In genomic region chr18:78720456-78721250, GRCh38 we compare ENCODE assay signal across 17 cellular contexts.
"Had no signal": no experiment of that assay in that cellular context is flagged by ENCODE, and none has a peak within 500 bp of the region (broad histone marks: within the 10 kb centered on the region; RNA-seq: fewer than 3 reads in every experiment).

No MANE protein-coding gene starts in this region.

- H3K27me3 ChIP-seq: pancreas had no signal

- H3K36me3 ChIP-seq: pancreas, tibial nerve had no signal

- H3K9me3 ChIP-seq: pancreas, tibial nerve had no signal

- DNase-seq: activated CD4-positive, alpha-beta T cell treated with anti-CD3 and anti-CD28 coated beads for 4 hours; activated CD8-positive, alpha-beta memory T cell treated with anti-CD3 and anti-CD28 coated beads, Interleukin-2, amount 50 U/mL, for 48 hours; activated CD8-positive, alpha-beta T cell treated with anti-CD3 and anti-CD28 coated beads, Interleukin-2, amount 10 ng/mL, durations not matched to agents 7 days and 5 days; activated naive CD4-positive, alpha-beta T cell treated with Interleukin-2 at 50 U/mL for 16 hours; activated naive CD8-positive, alpha-beta T cell treated with anti-CD3 and anti-CD28 coated beads, Interleukin-2, amount 50 U/mL, for 24 hours; central memory CD4-positive, alpha-beta T cell; effector memory CD4-positive, alpha-beta T cell; hippocampal formation; mesenchymal stem cell; nephron progenitor cell; retina; T-cell had no signal

- H3K4me1 ChIP-seq: pancreas had no signal

- H3K27ac ChIP-seq: pancreas, tibial nerve, VCaP had no signal

- FAIRE-seq: astrocyte, pancreas had no signal

- H3K4me3 ChIP-seq: pancreas, smooth muscle cell, tibial nerve had no signal
